ENCODE assay signal across 8 cellular contexts in the genomic region with DNA sequence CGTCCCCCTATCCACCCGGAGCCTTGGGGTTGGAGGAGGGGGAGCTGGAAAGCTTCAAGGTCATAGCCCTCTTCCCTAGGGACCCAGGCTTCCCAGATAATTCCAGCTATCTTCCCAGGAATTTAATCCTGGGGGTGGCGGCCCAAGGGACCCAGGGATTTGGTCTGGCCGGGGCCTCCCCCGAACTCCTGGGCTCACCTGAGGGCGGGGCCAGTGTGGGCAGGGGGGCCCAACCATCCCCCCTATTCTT. TPM values are rescaled to one million over a fixed set of nuclear protein-coding genes. Genes with fewer than 3 reads are reported as not detected.
DNase-seq lines count a peak whose midpoint lies in the region; ATAC-seq, FAIRE-seq and TF ChIP-seq lines count a peak whose summit lies in the region.

No MANE protein-coding gene starts in this region.

- H3K27ac ChIP-seq in SJSA1 (peak overlapping the region; percentile 34), sigmoid colon (peak overlapping the region; percentile 94 to 99 (median 98))

- TF ChIP-seq CTCF in GM12865 (IDR thresholded peaks at IDR 0.05; ENCODE audit: insufficient read depth, low read depth, low read length, missing control alignments) (no peak), fibroblast of mammary gland (conservative IDR thresholded peaks at IDR 0.05; ENCODE audit: control insufficient read depth, insufficient read depth, low read depth, low read length) (no peak), sigmoid colon (IDR thresholded peaks at IDR 0.05) (no peak)

- H3K27me3 ChIP-seq in SJSA1 (replicated peaks) = no peaks in the 10 kb centered on the region
- H3K27me3 ChIP-seq in sigmoid colon = no peaks in the 10 kb centered on the region

- TF ChIP-seq EP300 in sigmoid colon (IDR thresholded peaks at IDR 0.05) = no peak

- H3K9me3 ChIP-seq in SJSA1 (replicated peaks) = no peaks in the 10 kb centered on the region
- no peaks in the 10 kb centered on the region for H3K9me3 ChIP-seq in sigmoid colon

- ATAC-seq in GM18520 (IDR thresholded peaks at IDR 0.05; ENCODE audit: unreplicated experiment) (no peak), HG03571 (IDR thresholded peaks at IDR 0.05; ENCODE audit: unreplicated experiment) (no peak)

- no peak for FAIRE-seq in RCC 7860 (lab: Jason Lieb, UNC)

- intact Hi-C loops in sigmoid colon (cut with DNase I) = loop anchor here (2.0 to 10.0 kb wide), 3 partner anchors 76 to 754 kb away; partner anchors contain the start of genes DMPK and OPA3

- H3K36me3 ChIP-seq in SJSA1 (peaks cover 20% of the 10 kb centered on the region), sigmoid colon (no peaks in the 10 kb centered on the region)

- H3K4me1 ChIP-seq in SJSA1 (replicated peaks) = peaks cover 21% of the 10 kb centered on the region
- H3K4me1 ChIP-seq in sigmoid colon = peaks cover 0 to 47% (median 46%) of the 10 kb centered on the region in 4 donors

- H3K4me3 ChIP-seq in GM12865 (ENCODE audit: low read depth, low read length) (peak overlapping the region; percentile 95), SJSA1 (peak overlapping the region; percentile 85), fibroblast of mammary gland (ENCODE audit: control insufficient read depth, low read depth, low read length) (peak overlapping the region; percentile 93), sigmoid colon (peak overlapping the region; percentile 83 to 100 (median 100))

- DNase-seq in GM12865 (ENCODE audit: low read depth) (no peak), SJSA1 (ENCODE audit: low read depth in 1 of 2, low spot score in 2 of 2) (no peak), fibroblast of mammary gland (ENCODE audit: low read depth) (no peak), sigmoid colon (no peak), putamen (ENCODE audit: low spot score) (no peak), RCC 7860 (ENCODE audit: low spot score) (no peak)

- no peak for TF ChIP-seq POLR2A in sigmoid colon (IDR thresholded peaks at IDR 0.05)

- WGBS in sigmoid colon, 2 donors = 0 to 1% methylated on average over 6 of the region's 6 CpGs

RNA-seq across cellular contexts. Expression of gene VASP, which starts 1.3 kb away (rescaled TPM):
- total RNA-seq in SJSA1 (2014; rRNA removed; shearing (Covaris generic)) = 115 TPM in 2 replicates
- total RNA-seq in sigmoid colon = 100 to 1,000 TPM; 101 to 205 (median 128) TPM
- 100 to 1,000 TPM; 160 to 223 (median 164) TPM for polyA plus RNA-seq in sigmoid colon

RNA-seq across cellular contexts. Expression of gene PPM1N, which starts 10.4 kb away (rescaled TPM):
- 0.29 TPM in 1 of 2 replicates, not detected in the other for total RNA-seq in SJSA1 (2014; rRNA removed; shearing (Covaris generic))
- 1 to 10 TPM; 1.2 to 2.5 (median 2.2) TPM for total RNA-seq in sigmoid colon
- polyA plus RNA-seq in sigmoid colon = 1 to 10 TPM; 3.0 to 4.2 (median 3.5) TPM

RNA-seq across cellular contexts. Expression of gene RTN2, which starts 11.8 kb away (rescaled TPM):
- 5.1 and 7.5 TPM in 2 replicates for total RNA-seq in SJSA1 (2014; rRNA removed; shearing (Covaris generic))
- 10 to 100 TPM; 15.0 to 23.5 (median 19.2) TPM for total RNA-seq in sigmoid colon
- 10 to 100 TPM in 2 of 3 donors, 1 to 10 TPM in 1; 9.5 to 15.0 (median 12.0) TPM for polyA plus RNA-seq in sigmoid colon

RNA-seq across cellular contexts. Expression of gene FOSB, which starts 40.8 kb away (rescaled TPM):
- 1.1 TPM in 1 of 2 replicates, not detected in the other for total RNA-seq in SJSA1 (2014; rRNA removed; shearing (Covaris generic))
- total RNA-seq in sigmoid colon = 10 to 100 TPM in 3 of 4 donors, 1 to 10 TPM in 1; 1.1 to 28.1 (median 23.1) TPM
- 10 to 100 TPM in 1 of 3 donors, 1 to 10 TPM in 2; 3.7 to 11.0 (median 5.4) TPM for polyA plus RNA-seq in sigmoid colon
